In genomic region chr14:42779024-42779423, GRCh38 we compare ENCODE assay signal across 25 cellular contexts.
DNase-seq lines count a peak whose midpoint lies in the region; ATAC-seq, FAIRE-seq and TF ChIP-seq lines count a peak whose summit lies in the region.
"Had no signal": no experiment of that assay in that cellular context is flagged by ENCODE, and none has a peak within 500 bp of the region (broad histone marks: within the 10 kb centered on the region; RNA-seq: fewer than 3 reads in every experiment).

No MANE protein-coding gene starts in this region.

- TF ChIP-seq RAD21 in HepG2 (CRISPR knock-in tag; IDR thresholded peaks at IDR 0.05): no peak

- H3K9ac ChIP-seq in HepG2 (ENCODE audit: insufficient read depth, low read depth, low read length): no peak overlapping the region
- no peak overlapping the region for H3K9ac ChIP-seq in endothelial cell of umbilical vein (replicated peaks; ENCODE audit: extremely low read depth, insufficient read depth, low read length)

- in situ Hi-C loops in HepG2 (cut with HindIII; ENCODE audit: extremely low pct_ligation_motif_present, low pct_unique_long_range_greater_than_20kb): no loop called here

- H3K9me1 ChIP-seq in endothelial cell of umbilical vein (replicated peaks; ENCODE audit: control insufficient read depth, extremely low read depth, insufficient read depth, low read length): no peaks in the 10 kb centered on the region

- 45% methylated on average over 2 of the region's 2 CpGs for whole genome bisulfite sequencing in HepG2 (ENCODE audit: low lambda C conversion rate)
- WGBS in right lobe of liver (ENCODE audit: insufficient coverage, low coverage, low lambda C conversion rate, missing lambda C conversion rate): 76% methylated on average over 2 of the region's 2 CpGs

- CTCF ChIA-PET in HepG2 (lab: Yijun Ruan, JAX; ENCODE audit: low intra/inter-chr PET ratio, low total read pairs): no interaction called here
- CTCF ChIA-PET in endothelial cell of umbilical vein (lab: Charles Lee): no interaction called here

- H3K4me2 ChIP-seq in HepG2 (ENCODE audit: low read depth, low read length) (no peak overlapping the region), endothelial cell of umbilical vein (ENCODE audit: insufficient read depth, low read length) (no peak overlapping the region)

- peaks cover 89% of the 10 kb centered on the region for H3K9me3 ChIP-seq in HepG2 (ENCODE audit: low read length)
- no peaks in the 10 kb centered on the region for H3K9me3 ChIP-seq in right lobe of liver
- no peaks in the 10 kb centered on the region for H3K9me3 ChIP-seq in endothelial cell of umbilical vein (replicated peaks; ENCODE audit: control insufficient read depth, insufficient read depth, low read length)
- H3K9me3 ChIP-seq: neutrophil, tibial artery had no signal

- no TSS peak for BruUV-seq in HepG2 (replicated peaks; lab: Mats Ljungman, UMichigan)
- no TSS peak for BruUV-seq in endothelial cell of umbilical vein (replicated peaks; lab: Mats Ljungman, UMichigan)

- TF ChIP-seq POLR2A in HepG2 (IDR thresholded peaks at IDR 0.05; ENCODE audit: insufficient read depth in 1 of 2, low read depth in 2 of 2, low read length in 2 of 2): no peak
- no peak for TF ChIP-seq POLR2A in right lobe of liver (IDR thresholded peaks at IDR 0.05)
- no peak for TF ChIP-seq POLR2A in endothelial cell of umbilical vein (IDR thresholded peaks at IDR 0.05; ENCODE audit: low read depth, low read length)

- H4K20me1 ChIP-seq in HepG2 (ENCODE audit: insufficient read depth, low read length) (no peaks in the 10 kb centered on the region), endothelial cell of umbilical vein (replicated peaks; ENCODE audit: control insufficient read depth, extremely low read depth, insufficient read depth, low read length) (no peaks in the 10 kb centered on the region)

- DNase-seq in HepG2 (ENCODE audit: low spot score) (no peak), right lobe of liver (no peak), NCI-H446 treated with DMSO at 0.1 percent for 48 hours (lab: John Stamatoyannopoulos, UW) (peak; percentile 70), endothelial cell of umbilical vein (ENCODE audit: low read depth, low spot score) (no peak), urothelium cell line (ENCODE audit: low spot score) (peak; percentile 9), dermis blood vessel endothelial cell (no peak), ecto neural progenitor cell (ENCODE audit: low spot score) (no peak)
- DNase-seq: activated CD4-positive, CD25-positive, alpha-beta regulatory T cell treated with anti-CD3 and anti-CD28 coated beads, Interleukin-2, amount 50 U/mL, for 72 hours; activated naive CD4-positive, alpha-beta T cell treated with anti-CD3 and anti-CD28 coated beads, Interleukin-2, amount 50 U/mL, for 16 hours; activated T-cell treated with anti-CD3 and anti-CD28 coated beads, Interleukin-2, amount 50 U/mL, for 48 hours; aorta; DMS153; GF-D8; GOT3; hypothalamus; islet precursor cell; Kasumi-1; NCI-H1417 treated with DMSO at 0.1 percent for 48 hours; NCI-H226; stimulated activated CD4-positive, alpha-beta T cell treated with anti-CD3 and anti-CD28 coated beads, Interleukin-4, amount 100 ng/mL, for 24 hours; T1000; tibial artery had no signal

- H3K4me1 ChIP-seq in HepG2 (ENCODE audit: insufficient read depth, low read length) (no peaks in the 10 kb centered on the region), right lobe of liver (no peaks in the 10 kb centered on the region), endothelial cell of umbilical vein (ENCODE audit: control insufficient read depth, extremely low read depth, insufficient read depth, low read length) (no peaks in the 10 kb centered on the region)
- H3K4me1 ChIP-seq: tibial artery had no signal

- H3K27me3 ChIP-seq in HepG2 (ENCODE audit: control insufficient read depth in 1 of 2, insufficient read depth in 2 of 2, low read length in 2 of 2) (no peaks in the 10 kb centered on the region), right lobe of liver (no peaks in the 10 kb centered on the region), endothelial cell of umbilical vein (ENCODE audit: control insufficient read depth in 2 of 2, insufficient read depth in 2 of 2, low read length in 2 of 2) (no peaks in the 10 kb centered on the region)
- H3K27me3 ChIP-seq: neutrophil, tibial artery had no signal

- TF ChIP-seq EP300 in HepG2 (IDR thresholded peaks at IDR 0.05; ENCODE audit: low read depth in 2 of 2, low read length in 2 of 2) (no peak), HepG2 (CRISPR knock-in tag; IDR thresholded peaks at IDR 0.05; ENCODE audit: borderline replicate concordance) (no peak)

- ATAC-seq in HepG2: no peak
- ATAC-seq in right lobe of liver: no peak
- no peak for ATAC-seq in GM18873 (IDR thresholded peaks at IDR 0.05; ENCODE audit: low FRiP score, unreplicated experiment)

- dilution Hi-C loops in endothelial cell of umbilical vein (cut with MboI; ENCODE audit: extremely low pct_ligation_motif_present, low sequenced_read_pairs): no loop called here

- intact Hi-C loops in HepG2 (cut with micrococcal nuclease; ENCODE audit: unreplicated experiment): no loop called here
- intact Hi-C loops in right lobe of liver (cut with DNase I): no loop called here
- intact Hi-C loops in endothelial cell of umbilical vein (cut with micrococcal nuclease): no loop called here

- H2AFZ ChIP-seq in HepG2 (ENCODE audit: low read length): no peak overlapping the region
- H2AFZ ChIP-seq in endothelial cell of umbilical vein (ENCODE audit: low read depth, low read length): no peak overlapping the region

- TF ChIP-seq CTCF in HepG2 (CRISPR knock-in tag; IDR thresholded peaks at IDR 0.05) (no peak), right lobe of liver (IDR thresholded peaks at IDR 0.05) (no peak), endothelial cell of umbilical vein (IDR thresholded peaks at IDR 0.05; ENCODE audit: extremely low read depth in 1 of 2, insufficient read depth in 1 of 2, low read depth in 1 of 2, low read length in 2 of 2) (no peak)

- H3K27ac ChIP-seq in HepG2 (ENCODE audit: extremely low read length, insufficient read depth, low read length) (no peak overlapping the region), right lobe of liver (no peak overlapping the region), endothelial cell of umbilical vein (ENCODE audit: insufficient read depth, low read depth, low read length) (no peak overlapping the region)
- H3K27ac ChIP-seq: neutrophil, tibial artery had no signal

- no peak overlapping the region for H3K4me3 ChIP-seq in HepG2 (replicated peaks in 1 of 3; ENCODE audit: insufficient read depth in 1 of 3, low read depth in 2 of 3, low read length in 3 of 3)
- H3K4me3 ChIP-seq in right lobe of liver: no peak overlapping the region
- H3K4me3 ChIP-seq in endothelial cell of umbilical vein (replicated peaks in 1 of 3; ENCODE audit: insufficient read depth in 1 of 3, low read depth in 1 of 3, low read length in 3 of 3): no peak overlapping the region
- H3K4me3 ChIP-seq: tibial artery had no signal

- no peaks in the 10 kb centered on the region for H3K36me3 ChIP-seq in HepG2 (replicated peaks in 1 of 2; ENCODE audit: control insufficient read depth in 1 of 2, insufficient read depth in 2 of 2, low read length in 2 of 2)
- H3K36me3 ChIP-seq in right lobe of liver: no peaks in the 10 kb centered on the region
- H3K36me3 ChIP-seq in endothelial cell of umbilical vein (ENCODE audit: control insufficient read depth in 2 of 2, extremely low read depth in 1 of 2, insufficient read depth in 2 of 2, low read length in 2 of 2): no peaks in the 10 kb centered on the region
- H3K36me3 ChIP-seq: neutrophil, tibial artery had no signal

- POLR2A ChIA-PET in HepG2 (lab: Yijun Ruan, JAX) (no interaction called here), endothelial cell of umbilical vein (lab: Charles Lee) (no interaction called here)

- FAIRE-seq in HepG2 (lab: Jason Lieb, UNC): no peak
- FAIRE-seq in endothelial cell of umbilical vein (lab: Jason Lieb, UNC): no peak
- no peak for FAIRE-seq in urothelium cell line (lab: Jason Lieb, UNC)
- FAIRE-seq: colon had no signal

- H3K79me2 ChIP-seq in HepG2 (ENCODE audit: insufficient read depth, low read length): no peaks in the 10 kb centered on the region
- no peaks in the 10 kb centered on the region for H3K79me2 ChIP-seq in endothelial cell of umbilical vein (ENCODE audit: control insufficient read depth, insufficient read depth, low read length)

TF ChIP-seq in HepG2, 621 proteins besides CTCF, POLR2A, EP300 and RAD21 (continues in another document):
- TF ChIP-seq MAFK (conservative IDR thresholded peaks at IDR 0.05 in 1 of 2, IDR thresholded peaks at IDR 0.05 in 1 of 2; ENCODE audit: low read length in 2 of 2) (peak; percentile 4 to 63; a peak in 2 of 4 replicates), ZBTB34 (CRISPR knock-in tag; IDR thresholded peaks at IDR 0.05) (no peak)

TF ChIP-seq in endothelial cell of umbilical vein, 7 proteins besides CTCF, POLR2A, EP300 and RAD21:
- TF ChIP-seq POLR2AphosphoS5 (IDR thresholded peaks at IDR 0.05; ENCODE audit: insufficient read depth, low read depth, low read length) (no peak), JUN (IDR thresholded peaks at IDR 0.05; ENCODE audit: borderline replicate concordance, insufficient read depth, insufficient read length, low read depth) (peak; percentile 4), MYC (IDR thresholded peaks at IDR 0.05; ENCODE audit: low read depth, low read length) (no peak), EZH2 (IDR thresholded peaks at IDR 0.05; ENCODE audit: borderline replicate concordance, low read depth, low read length, severe bottlenecking) (no peak)

Comparison
In these comparisons a context has a peak if more than half of its experiments do, and no peak if none do; other contexts are left out.
1. DNase-seq: peak in NCI-H446 treated with DMSO at 0.1 percent for 48 hours (single experiment) and urothelium cell line (single experiment); none in HepG2 (single experiment), right lobe of liver (0 of 3), endothelial cell of umbilical vein (single experiment), dermis blood vessel endothelial cell (single experiment) and ecto neural progenitor cell (single experiment).